In the genomic region with DNA sequence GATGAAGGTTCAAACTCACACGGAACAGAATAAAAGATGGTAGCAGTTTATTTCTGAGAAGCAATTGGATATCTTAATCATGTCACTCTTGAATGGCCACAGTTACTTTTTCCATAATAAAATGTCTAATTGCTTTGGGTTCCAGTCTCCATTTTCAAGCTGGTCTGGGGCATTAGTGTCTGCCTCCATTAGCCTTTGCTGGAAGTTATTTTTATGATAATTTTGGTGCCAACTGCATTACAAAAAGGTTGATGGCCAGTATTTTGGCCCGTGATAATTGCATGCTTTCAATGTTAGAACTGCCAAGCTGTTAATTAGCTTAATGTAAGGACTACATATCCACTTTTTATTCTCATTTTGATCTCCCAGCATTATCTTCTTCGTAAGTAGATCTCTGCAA, we compare ENCODE assay signal across 2 cellular contexts.
TF ChIP-seq lines count a peak whose summit lies in the region.

No MANE protein-coding gene starts in this region.

TF ChIP-seq in GM23338, 12 proteins besides CTCF, POLR2A, EP300 and RAD21:
- TF ChIP-seq NANOG (IDR thresholded peaks at IDR 0.05; ENCODE audit: borderline replicate concordance) (peak; percentile 62), JUNB (IDR thresholded peaks at IDR 0.05; ENCODE audit: unreplicated experiment) (no peak)

TF ChIP-seq in H1, 55 proteins besides CTCF, POLR2A, EP300 and RAD21:
- TF ChIP-seq SP1 (IDR thresholded peaks at IDR 0.05; ENCODE audit: low read depth, low read length) (no peak), HDAC2 (IDR thresholded peaks at IDR 0.05; ENCODE audit: borderline replicate concordance in 1 of 2, low read depth in 2 of 2, low read length in 2 of 2) (no peak), POLR2AphosphoS5 (IDR thresholded peaks at IDR 0.05; ENCODE audit: low read depth, low read length) (no peak), HDAC6 (IDR thresholded peaks at IDR 0.05; ENCODE audit: low read depth, low read length) (no peak), TEAD4 (IDR thresholded peaks at IDR 0.05; ENCODE audit: low read depth, low read length) (no peak), TCF12 (IDR thresholded peaks at IDR 0.05; ENCODE audit: low read depth, low read length) (no peak), BCL11A (IDR thresholded peaks at IDR 0.05; ENCODE audit: low read depth in 2 of 2, low read length in 2 of 2) (no peak), RFX5 (IDR thresholded peaks at IDR 0.05; ENCODE audit: borderline replicate concordance, low read depth, low read length) (no peak), RNF2 (IDR thresholded peaks at IDR 0.05; ENCODE audit: borderline replicate concordance, low read depth, low read length, missing control alignments, poor library complexity, severe bottlenecking) (no peak), CHD1 (IDR thresholded peaks at IDR 0.05; ENCODE audit: low read depth, low read length) (no peak), GTF2F1 (IDR thresholded peaks at IDR 0.05; ENCODE audit: borderline replicate concordance, low read depth, low read length) (no peak), CBX5 (IDR thresholded peaks at IDR 0.05; ENCODE audit: low read depth, low read length) (no peak), KDM1A (IDR thresholded peaks at IDR 0.05; ENCODE audit: borderline replicate concordance, low read length) (no peak), SP2 (IDR thresholded peaks at IDR 0.05; ENCODE audit: low read length) (no peak), EGR1 (IDR thresholded peaks at IDR 0.05; ENCODE audit: borderline replicate concordance, low read depth, low read length) (no peak)
- TF ChIP-seq, protein P1, sequence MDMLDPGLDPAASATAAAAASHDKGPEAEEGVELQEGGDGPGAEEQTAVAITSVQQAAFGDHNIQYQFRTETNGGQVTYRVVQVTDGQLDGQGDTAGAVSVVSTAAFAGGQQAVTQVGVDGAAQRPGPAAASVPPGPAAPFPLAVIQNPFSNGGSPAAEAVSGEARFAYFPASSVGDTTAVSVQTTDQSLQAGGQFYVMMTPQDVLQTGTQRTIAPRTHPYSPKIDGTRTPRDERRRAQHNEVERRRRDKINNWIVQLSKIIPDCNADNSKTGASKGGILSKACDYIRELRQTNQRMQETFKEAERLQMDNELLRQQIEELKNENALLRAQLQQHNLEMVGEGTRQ (IDR thresholded peaks at IDR 0.05; ENCODE audit: low read length), result no peak
